Comparison of ENCODE assay signal across 13 cellular contexts in the genomic region with DNA sequence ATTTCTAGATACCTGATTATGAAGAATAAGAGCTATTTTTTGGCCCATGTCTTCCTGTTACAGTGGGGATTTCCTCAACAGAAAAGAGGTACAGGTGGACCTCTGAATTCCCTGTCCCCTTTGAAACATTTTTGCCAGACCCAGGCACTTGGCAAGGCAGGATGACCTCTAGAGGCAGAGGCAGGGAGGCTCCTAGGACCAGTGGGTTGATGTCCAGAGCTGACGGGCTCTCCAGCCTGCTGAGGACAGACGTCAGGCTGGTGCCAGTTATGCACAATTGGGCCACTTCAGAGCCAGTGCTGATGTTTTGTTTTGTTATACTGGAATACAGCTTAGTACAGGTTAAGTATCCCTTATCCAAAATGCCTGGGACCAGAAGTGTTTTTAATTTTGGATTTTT. TPM values are rescaled to one million over a fixed set of nuclear protein-coding genes. Genes with fewer than 3 reads are reported as not detected.
A peak's percentile ranks its signal among the peaks of the same experiment; 100 is the strongest.
DNase-seq lines count a peak whose midpoint lies in the region; ATAC-seq, FAIRE-seq and TF ChIP-seq lines count a peak whose summit lies in the region.
"Had no signal": no experiment of that assay in that cellular context is flagged by ENCODE, and none has a peak within 500 bp of the region (broad histone marks: within the 10 kb centered on the region; RNA-seq: fewer than 3 reads in every experiment).

No MANE protein-coding gene starts in this region.

- H3K9me3 Mint-ChIP-seq in activated CD4-positive, alpha-beta T cell treated with anti-CD3 and anti-CD28 coated beads, Interleukin-2, amount 10 ng/mL, durations not matched to agents 24 days and 14 days, result no peaks in the 10 kb centered on the region
- H3K9me3 Mint-ChIP-seq: activated naive CD8-positive, alpha-beta T cell treated with anti-CD3 and anti-CD28 coated beads for 36 hours; CD4-positive, CD25-positive, alpha-beta regulatory T cell had no signal

- H3K79me1 ChIP-seq in trophoblast cell (ENCODE audit: low read length), result peaks cover 10% of the 10 kb centered on the region

- DNase-seq in Ammon's horn (ENCODE audit: low spot score), result peak; percentile 59
- DNase-seq in K562 (ENCODE audit: extremely low read depth in 1 of 4, low spot score in 3 of 4), result no peak
- DNase-seq in right atrium auricular region (ENCODE audit: low spot score), result peak; percentile 83
- peak in 1 of 2 donors; percentile 15 for DNase-seq in trophoblast cell
- no peak for DNase-seq in AG08395 (ENCODE audit: low spot score)
- DNase-seq in activated CD4-positive, alpha-beta T cell treated with anti-CD3 and anti-CD28 coated beads, Interleukin-2, amount 10 ng/mL, durations not matched to agents 24 days and 14 days, result no peak
- DNase-seq: activated naive CD8-positive, alpha-beta T cell treated with anti-CD3 and anti-CD28 coated beads for 36 hours; CD4-positive, CD25-positive, alpha-beta regulatory T cell; NCI-H187 treated with DMSO at 0.1 percent for 48 hours; T-helper 9 cell had no signal

- H3K9ac ChIP-seq in K562 (ENCODE audit: insufficient read depth in 1 of 2, low read depth in 2 of 2, low read length in 2 of 2), result no peak overlapping the region
- peak overlapping the region; percentile 50 for H3K9ac ChIP-seq in trophoblast cell (ENCODE audit: low read length)

- H3K27me3 ChIP-seq in K562 (ENCODE audit: control insufficient read depth in 2 of 2, insufficient read depth in 2 of 2, low read length in 2 of 2) (no peaks in the 10 kb centered on the region), right atrium auricular region (no peaks in the 10 kb centered on the region), trophoblast cell (ENCODE audit: insufficient read depth, low read length) (no peaks in the 10 kb centered on the region)

- H4K20me1 ChIP-seq in K562 (replicated peaks; ENCODE audit: control insufficient read depth, insufficient read depth, low read length), result peaks cover 40% of the 10 kb centered on the region

- ATAC-seq in K562 (peak; percentile 47), HG03135 (IDR thresholded peaks at IDR 0.05; ENCODE audit: unreplicated experiment) (no peak), HG02885 (IDR thresholded peaks at IDR 0.05; ENCODE audit: poor library complexity, unreplicated experiment) (no peak)

- H3K4me1 Mint-ChIP-seq in activated CD4-positive, alpha-beta T cell treated with anti-CD3 and anti-CD28 coated beads, Interleukin-2, amount 10 ng/mL, durations not matched to agents 24 days and 14 days, result peaks cover 25% of the 10 kb centered on the region

- H2BK120ac ChIP-seq in trophoblast cell (ENCODE audit: insufficient read depth, low read length, poor library complexity), result peak overlapping the region; percentile 66

- H2BK12ac ChIP-seq in trophoblast cell (ENCODE audit: low read length), result peak overlapping the region; percentile 34

- H2BK5ac ChIP-seq in trophoblast cell (ENCODE audit: low read depth, low read length, poor library complexity), result peak overlapping the region; percentile 76

- peaks cover 8 to 17% of the 10 kb centered on the region in 2 experiments; a peak in 4 of 5 replicates for H3K4me1 ChIP-seq in K562 (replicated peaks in 1 of 2; ENCODE audit: control insufficient read depth in 2 of 2, insufficient read depth in 2 of 2, low read length in 2 of 2)
- H3K4me1 ChIP-seq in right atrium auricular region, result peaks cover 0 to 99% of the 10 kb centered on the region in 2 donors
- H3K4me1 ChIP-seq in trophoblast cell (ENCODE audit: control insufficient read depth in 1 of 2, insufficient read depth in 2 of 2, low read length in 2 of 2), result peaks cover 42 to 51% of the 10 kb centered on the region in 2 experiments

- TF ChIP-seq EP300 in K562 (IDR thresholded peaks at IDR 0.05; ENCODE audit: low read length), result no peak

- no peak for FAIRE-seq in K562 (lab: Jason Lieb, UNC)
- FAIRE-seq: islet of Langerhans had no signal

- no peaks in the 10 kb centered on the region for H3K27me3 Mint-ChIP-seq in activated CD4-positive, alpha-beta T cell treated with anti-CD3 and anti-CD28 coated beads, Interleukin-2, amount 10 ng/mL, durations not matched to agents 24 days and 14 days
- H3K27me3 Mint-ChIP-seq: activated naive CD8-positive, alpha-beta T cell treated with anti-CD3 and anti-CD28 coated beads for 36 hours; CD4-positive, CD25-positive, alpha-beta regulatory T cell had no signal

- H2AK5ac ChIP-seq in trophoblast cell (ENCODE audit: low read length), result no peak overlapping the region

- H4K91ac ChIP-seq in trophoblast cell (ENCODE audit: low read depth, low read length), result peak overlapping the region; percentile 41

- H4K8ac ChIP-seq in trophoblast cell (ENCODE audit: low read depth, low read length), result peak overlapping the region; percentile 23

- intact Hi-C loops in K562 (cut with micrococcal nuclease), result no loop called here
- intact Hi-C loops in activated CD4-positive, alpha-beta T cell treated with anti-CD3 and anti-CD28 coated beads, Interleukin-2, amount 10 ng/mL, durations not matched to agents 24 days and 14 days (cut with micrococcal nuclease), result no loop called here

- no peak overlapping the region for H3K4me3 Mint-ChIP-seq in activated CD4-positive, alpha-beta T cell treated with anti-CD3 and anti-CD28 coated beads, Interleukin-2, amount 10 ng/mL, durations not matched to agents 24 days and 14 days
- H3K4me3 Mint-ChIP-seq: activated naive CD8-positive, alpha-beta T cell treated with anti-CD3 and anti-CD28 coated beads for 36 hours; CD4-positive, CD25-positive, alpha-beta regulatory T cell had no signal

- peak overlapping the region; percentile 69 for H3K18ac ChIP-seq in trophoblast cell (ENCODE audit: low read length)

- no TSS peak for BruUV-seq in K562 (replicated peaks; lab: Mats Ljungman, UMichigan)

- H3K9me3 ChIP-seq in K562 (replicated peaks; ENCODE audit: control insufficient read depth, insufficient read depth, low read depth, low read length) (no peaks in the 10 kb centered on the region), right atrium auricular region (no peaks in the 10 kb centered on the region), trophoblast cell (ENCODE audit: insufficient read depth, low read depth, low read length) (no peaks in the 10 kb centered on the region)

- POLR2A ChIA-PET in K562 (lab: Yijun Ruan, JAX), result interaction anchor here (0.6 to 2.2 kb wide), 10 partner anchors 8 to 773 kb away, joined by 3 to 13 read pairs (median 4); no protein-coding TSS in a partner anchor

- H3K9me1 ChIP-seq in K562 (ENCODE audit: control insufficient read depth, insufficient read depth, low read length), result peaks cover 13% of the 10 kb centered on the region

- H3K4me2 ChIP-seq in K562 (ENCODE audit: insufficient read depth, low read length), result 0 out of 2 replicates have a peak overlapping the region, but pooled peaks have one; percentile 4
- H3K4me2 ChIP-seq in trophoblast cell (ENCODE audit: low read length), result peak overlapping the region; percentile 47

- CTCF ChIA-PET in K562 (lab: Yijun Ruan, JAX; ENCODE audit: low intra/inter-chr PET ratio), result interaction anchor here (0.6 kb wide), 1 partner anchor 52 kb away, joined by 3 read pairs; no protein-coding TSS in a partner anchor

- H4K12ac ChIP-seq in trophoblast cell (ENCODE audit: low read depth, low read length), result no peak overlapping the region

- no peak overlapping the region for H3K27ac Mint-ChIP-seq in activated CD4-positive, alpha-beta T cell treated with anti-CD3 and anti-CD28 coated beads, Interleukin-2, amount 10 ng/mL, durations not matched to agents 24 days and 14 days
- H3K27ac Mint-ChIP-seq: activated naive CD8-positive, alpha-beta T cell treated with anti-CD3 and anti-CD28 coated beads for 36 hours had no signal

- peaks cover 36% of the 10 kb centered on the region for H3K36me3 ChIP-seq in K562 (ENCODE audit: control insufficient read depth, insufficient read depth, low read length)
- peaks cover 27% of the 10 kb centered on the region for H3K36me3 ChIP-seq in right atrium auricular region
- H3K36me3 ChIP-seq in trophoblast cell (ENCODE audit: control insufficient read depth in 1 of 2, insufficient read depth in 2 of 2, low read length in 2 of 2), result peaks cover 15 to 29% of the 10 kb centered on the region in 2 experiments

- in situ Hi-C loops in K562 (cut with MboI), result no loop called here

- peak overlapping the region; percentile 67 for H3K4ac ChIP-seq in trophoblast cell (ENCODE audit: low read depth, low read length)

- H3K14ac ChIP-seq in trophoblast cell (ENCODE audit: low read length), result peak overlapping the region; percentile 47

- H2AFZ ChIP-seq in K562 (ENCODE audit: low read depth, low read length), result no peak overlapping the region
- no peak overlapping the region for H2AFZ ChIP-seq in trophoblast cell (ENCODE audit: insufficient read depth, low read length, poor library complexity)

- H3K79me2 ChIP-seq in K562 (ENCODE audit: control insufficient read depth, insufficient read depth, low read length), result peaks cover 37% of the 10 kb centered on the region
- peaks cover 20% of the 10 kb centered on the region for H3K79me2 ChIP-seq in trophoblast cell (ENCODE audit: control insufficient read depth, insufficient read depth, low read length, poor library complexity)

- no peak overlapping the region for H3K23ac ChIP-seq in trophoblast cell (ENCODE audit: low read length)

- no peak for TF ChIP-seq RAD21 in K562 (CRISPR knock-in tag; conservative IDR thresholded peaks at IDR 0.05 in 1 of 2, IDR thresholded peaks at IDR 0.05 in 1 of 2)

- TF ChIP-seq CTCF in K562 (IDR thresholded peaks at IDR 0.05 in 2 of 3, conservative IDR thresholded peaks at IDR 0.05 in 1 of 3; ENCODE audit: insufficient read depth in 2 of 3, low read depth in 1 of 3, low read length in 3 of 3) (0 out of 6 replicates have a peak, but pooled peaks of 2 of the 3 experiments have one; percentile 6 to 27), right atrium auricular region (IDR thresholded peaks at IDR 0.05) (peak in 1 of 2 donors; percentile 37)

- 90% methylated on average over 2 of the region's 2 CpGs for WGBS in K562 (ENCODE audit: insufficient coverage, low coverage, missing lambda C conversion rate)
- no CpG with 5 or more reads among the region's 2 CpGs for WGBS in trophoblast cell (ENCODE audit: extremely low coverage, insufficient coverage, insufficient read length)

- H3K4me3 ChIP-seq in K562 (no peak overlapping the region), right atrium auricular region (peak overlapping the region in 1 of 2 donors; percentile 22), trophoblast cell (ENCODE audit: low read depth, low read length) (no peak overlapping the region)

- peaks cover 19% of the 10 kb centered on the region for H3K36me3 Mint-ChIP-seq in activated CD4-positive, alpha-beta T cell treated with anti-CD3 and anti-CD28 coated beads, Interleukin-2, amount 10 ng/mL, durations not matched to agents 24 days and 14 days (ENCODE audit: low read depth)

- H3K27ac ChIP-seq in K562 (ENCODE audit: extremely low read depth, low read depth, low read length) (no peak overlapping the region), right atrium auricular region (peak overlapping the region; percentile 99 to 100), trophoblast cell (ENCODE audit: low read depth, low read length) (peak overlapping the region; percentile 89)

- no peak for TF ChIP-seq POLR2A in K562 (conservative IDR thresholded peaks at IDR 0.05)

RNA-seq across cellular contexts. Expression of a gene that starts 18.5 kb away (rescaled TPM):
- not detected in 2 replicates for total RNA-seq in K562 (2011; cell fraction: chromatin; rRNA removed; ENCODE audit: low replicate concordance)
- not detected in 2 replicates for total RNA-seq in K562 (2011; cell fraction: nucleolus; rRNA removed)
- not detected in 2 replicates for total RNA-seq in K562 (2011; cell fraction: nucleoplasm; rRNA removed)
- total RNA-seq in K562 (2014; rRNA removed) (not detected in 2 replicates), K562 (2014; rRNA removed; fragmentation: Illumina TruSeq; extraction: Trizol) (not detected in 2 replicates), K562 (2015; rRNA removed; fragmentation: Illumina TruSeq; extraction: Trizol) (not detected in 2 replicates), K562 (2021) (not detected in 2 replicates), right atrium auricular region (not detected)
- polyA plus RNA-seq in K562 (2011; rRNA removed) (not detected in 2 replicates), K562 (2014; fragmentation: Illumina TruSeq; extraction: Trizol) (not detected in 2 replicates), K562 (2014; fragmentation: Nextera tagmentation; extraction: Ambion mirVana) (not detected), K562 (2014; rRNA removed) (not detected in 2 replicates)
- not detected in 2 replicates for polyA plus RNA-seq in K562 (2011; cell fraction: cytosol; rRNA removed)
- not detected in 2 replicates for polyA plus RNA-seq in K562 (2011; cell fraction: nucleus; rRNA removed)
- polyA plus RNA-seq in K562 (2012), result not detected in 2 replicates
- polyA minus RNA-seq in K562 (2011; rRNA and poly(A)+ RNA removed), result not detected in 2 replicates
- polyA minus RNA-seq in K562 (2011; cell fraction: cytosol; rRNA and poly(A)+ RNA removed), result not detected in 2 replicates
- not detected in 2 replicates for polyA minus RNA-seq in K562 (2011; cell fraction: nucleus; rRNA and poly(A)+ RNA removed)
- polyA plus RNA-seq in trophoblast cell (2013), result not detected in 2 replicates
- not detected in 2 replicates for total RNA-seq in activated CD4-positive, alpha-beta T cell treated with anti-CD3 and anti-CD28 coated beads, Interleukin-2, amount 10 ng/mL, durations not matched to agents 24 days and 14 days
- total RNA-seq: activated naive CD8-positive, alpha-beta T cell treated with anti-CD3 and anti-CD28 coated beads for 36 hours; CD4-positive, CD25-positive, alpha-beta regulatory T cell had no signal
- polyA plus RNA-seq: CD4-positive, CD25-positive, alpha-beta regulatory T cell had no signal

Comparison
In these comparisons a context has a peak if more than half of its experiments do, and no peak if none do; other contexts are left out.
1. DNase-seq: peak in Ammon's horn (single experiment) and right atrium auricular region (single experiment); none in K562 (0 of 4), AG08395 (single experiment) and activated CD4-positive, alpha-beta T cell treated with anti-CD3 and anti-CD28 coated beads, Interleukin-2, amount 10 ng/mL, durations not matched to agents 24 days and 14 days (single experiment).